In the genomic region with DNA sequence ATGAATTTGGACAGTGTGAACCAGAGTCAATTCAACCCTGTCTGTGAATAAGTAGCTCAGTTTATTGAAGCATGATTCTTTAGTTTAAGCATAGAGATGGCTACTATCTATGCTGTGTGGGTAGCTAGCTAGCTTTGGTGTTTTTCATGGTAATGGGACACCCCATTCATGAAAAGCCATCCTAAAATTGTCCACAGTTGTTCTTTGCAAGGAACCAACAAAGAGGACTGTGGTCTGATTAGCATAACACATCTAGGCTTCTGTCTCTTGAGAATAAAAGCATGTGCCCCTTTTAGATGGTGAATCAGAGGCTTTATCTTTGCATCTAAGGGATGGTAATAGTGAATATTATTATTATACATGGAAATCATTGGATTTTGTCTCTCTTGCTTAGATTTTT, we compare ENCODE assay signal across 24 cellular contexts.
"Had no signal": no experiment of that assay in that cellular context is flagged by ENCODE, and none has a peak within 500 bp of the region (broad histone marks: within the 10 kb centered on the region; RNA-seq: fewer than 3 reads in every experiment).

No MANE protein-coding gene starts in this region.

- H3K4me1 ChIP-seq: adrenal gland, ascending aorta, left ventricle myocardium inferior, right lobe of liver, testis, upper lobe of left lung had no signal

- H3K36me3 ChIP-seq: adrenal gland, ascending aorta, left ventricle myocardium inferior, neutrophil, right lobe of liver, upper lobe of left lung had no signal

- H3K27ac ChIP-seq: adrenal gland, ascending aorta, left ventricle myocardium inferior, neutrophil, parathyroid adenoma, right lobe of liver, testis, upper lobe of left lung had no signal

- DNase-seq: activated CD4-positive, alpha-beta T cell treated with anti-CD3 and anti-CD28 coated beads for 1 hour; activated CD8-positive, alpha-beta memory T cell treated with anti-CD3 and anti-CD28 coated beads for 24 hours; activated CD8-positive, alpha-beta memory T cell treated with anti-CD3 and anti-CD28 coated beads, Interleukin-2, amount 50 U/mL, for 48 hours; activated naive CD4-positive, alpha-beta T cell; activated T-cell treated with anti-CD3 and anti-CD28 coated beads, Interleukin-2, amount 50 U/mL, for 4 hours; adrenal gland; central memory CD4-positive, alpha-beta T cell; dermis blood vessel endothelial cell; effector CD8-positive, alpha-beta T cell; foreskin melanocyte; hippocampal formation; left ventricle myocardium inferior; natural killer cell; right lobe of liver; stimulated activated CD4-positive, alpha-beta T cell treated with anti-CD3 and anti-CD28 coated beads, Interleukin-4, amount 100 ng/mL, for 1 hour; stimulated activated naive CD4-positive, alpha-beta T cell; T-helper 9 cell; testis; upper lobe of left lung had no signal

- H3K9me3 ChIP-seq: adrenal gland, ascending aorta, neutrophil, right lobe of liver, testis, upper lobe of left lung had no signal

- H3K27me3 ChIP-seq: adrenal gland, ascending aorta, neutrophil, right lobe of liver, testis, upper lobe of left lung had no signal

- H3K27me3 Mint-ChIP-seq: activated naive CD8-positive, alpha-beta T cell had no signal

- H3K4me1 Mint-ChIP-seq: natural killer cell had no signal

- H3K36me3 Mint-ChIP-seq: activated naive CD8-positive, alpha-beta T cell; natural killer cell had no signal

- H3K27ac Mint-ChIP-seq: activated naive CD8-positive, alpha-beta T cell; activated T-helper 2 cell treated with anti-CD3 and anti-CD28 coated beads, Interferon-gamma antibody, Interleukin-2, Interleukin-4, amounts not matched to agents 10 μg/mL and 5 μg/mL and 100 μg/mL, durations not matched to agents 14 hours and 24 hours and 36 hours; natural killer cell had no signal

- H3K4me3 Mint-ChIP-seq: activated naive CD8-positive, alpha-beta T cell; activated T-cell treated with anti-CD3 and anti-CD28 coated beads, Interleukin-2, amount 50 U/mL, for 4 hours; natural killer cell had no signal

- H3K4me3 ChIP-seq: adrenal gland, ascending aorta, left ventricle myocardium inferior, right lobe of liver, testis, upper lobe of left lung had no signal
